In genomic region chr3:5141760-5142159, GRCh38 we compare ENCODE assay signal across 30 cellular contexts.
"Had no signal": no experiment of that assay in that cellular context is flagged by ENCODE, and none has a peak within 500 bp of the region (broad histone marks: within the 10 kb centered on the region; RNA-seq: fewer than 3 reads in every experiment).

No MANE protein-coding gene starts in this region.

- H3K27me3 Mint-ChIP-seq: activated CD4-positive, alpha-beta memory T cell treated with anti-CD3 and anti-CD28 coated beads for 36 hours; activated CD4-positive, alpha-beta T cell treated with anti-CD3 and anti-CD28 coated beads for 36 hours; activated CD4-positive, alpha-beta T cell treated with anti-CD3 and anti-CD28 coated beads, Interleukin-2, amount 10 ng/mL, durations not matched to agents 24 days and 14 days; activated CD8-positive, alpha-beta memory T cell treated with anti-CD3 and anti-CD28 coated beads, Interleukin-2, amount 10 ng/mL, durations not matched to agents 7 days and 5 days; activated naive CD4-positive, alpha-beta T cell treated with anti-CD3 and anti-CD28 coated beads, Interleukin-2, amount 10 ng/mL, durations not matched to agents 7 days and 5 days; activated naive CD8-positive, alpha-beta T cell treated with anti-CD3 and anti-CD28 coated beads, Interleukin-2, amount 10 ng/mL, durations not matched to agents 7 days and 5 days; brain had no signal

- DNase-seq: activated CD4-positive, alpha-beta memory T cell treated with anti-CD3 and anti-CD28 coated beads for 36 hours; activated CD4-positive, alpha-beta T cell treated with anti-CD3 and anti-CD28 coated beads for 36 hours; activated CD4-positive, alpha-beta T cell treated with anti-CD3 and anti-CD28 coated beads, Interleukin-2, amount 10 ng/mL, durations not matched to agents 24 days and 14 days; activated CD4-positive, CD25-positive, alpha-beta regulatory T cell; activated CD4-positive, CD25-positive, alpha-beta regulatory T cell treated with anti-CD3 and anti-CD28 coated beads, Interleukin-2, amount 50 U/mL, for 72 hours; activated CD8-positive, alpha-beta memory T cell treated with anti-CD3 and anti-CD28 coated beads, Interleukin-2, amount 10 ng/mL, durations not matched to agents 7 days and 5 days; activated CD8-positive, alpha-beta memory T cell treated with anti-CD3 and anti-CD28 coated beads, Interleukin-2, amount 50 U/mL, for 4 hours; activated CD8-positive, alpha-beta T cell treated with anti-CD3 and anti-CD28 coated beads, Interleukin-2, amount 10 ng/mL, durations not matched to agents 7 days and 5 days; activated effector memory CD4-positive, alpha-beta T cell treated with anti-CD3 and anti-CD28 coated beads, Interleukin-2, amount 50 U/mL, for 16 hours; activated naive CD4-positive, alpha-beta T cell treated with anti-CD3 and anti-CD28 coated beads, Interleukin-2, amount 10 ng/mL, durations not matched to agents 7 days and 5 days; activated naive CD8-positive, alpha-beta T cell treated with anti-CD3 and anti-CD28 coated beads, Interleukin-2, amount 10 ng/mL, durations not matched to agents 7 days and 5 days; activated T-cell treated with anti-CD3 and anti-CD28 coated beads, Interleukin-2, amount 50 U/mL, for 1 hour; activated T-cell treated with anti-CD3 and anti-CD28 coated beads, Interleukin-2, amount 50 U/mL, for 48 hours; central memory CD4-positive, alpha-beta T cell; cerebellar nuclear complex; colonic mucosa; dorsolateral prefrontal cortex; effector memory CD4-positive, alpha-beta T cell; erythroblast; foreskin keratinocyte; gastrocnemius medialis; glutamatergic neuron; T-helper 2 cell had no signal

- H3K36me3 ChIP-seq: ascending aorta, breast epithelium, cardiac muscle cell, colonic mucosa, gastrocnemius medialis had no signal

- ATAC-seq: activated CD4-positive, alpha-beta T cell treated with anti-CD3 and anti-CD28 coated beads for 36 hours; activated CD8-positive, alpha-beta memory T cell treated with anti-CD3 and anti-CD28 coated beads, Interleukin-2, amount 10 ng/mL, durations not matched to agents 7 days and 5 days; activated CD8-positive, alpha-beta T cell treated with anti-CD3 and anti-CD28 coated beads, Interleukin-2, amount 10 ng/mL, durations not matched to agents 7 days and 5 days; foreskin keratinocyte; gastrocnemius medialis had no signal

- H3K4me3 Mint-ChIP-seq: activated CD4-positive, alpha-beta memory T cell treated with anti-CD3 and anti-CD28 coated beads for 36 hours; activated CD4-positive, alpha-beta T cell treated with anti-CD3 and anti-CD28 coated beads for 36 hours; activated CD4-positive, alpha-beta T cell treated with anti-CD3 and anti-CD28 coated beads, Interleukin-2, amount 10 ng/mL, durations not matched to agents 24 days and 14 days; activated CD8-positive, alpha-beta memory T cell treated with anti-CD3 and anti-CD28 coated beads, Interleukin-2, amount 10 ng/mL, durations not matched to agents 7 days and 5 days; activated CD8-positive, alpha-beta T cell treated with anti-CD3 and anti-CD28 coated beads, Interleukin-2, amount 10 ng/mL, durations not matched to agents 7 days and 5 days; activated naive CD4-positive, alpha-beta T cell treated with anti-CD3 and anti-CD28 coated beads, Interleukin-2, amount 10 ng/mL, durations not matched to agents 7 days and 5 days; activated naive CD8-positive, alpha-beta T cell treated with anti-CD3 and anti-CD28 coated beads, Interleukin-2, amount 10 ng/mL, durations not matched to agents 7 days and 5 days; activated T-helper 1 cell treated with anti-CD3 and anti-CD28 coated beads, Interleukin-12 subunit alpha, Interleukin-12 subunit beta, Interleukin-2, Interleukin-4 antibody, amounts not matched to agents 30 ng/mL and 10 ng/mL and 1 ng/mL, durations not matched to agents 14 hours and 24 hours and 36 hours; brain had no signal

- H3K9me3 ChIP-seq: ascending aorta, breast epithelium, colonic mucosa, gastrocnemius medialis had no signal

- H3K27ac ChIP-seq: ascending aorta, breast epithelium, cardiac muscle cell, colonic mucosa, dorsolateral prefrontal cortex, esophagus muscularis mucosa, foreskin keratinocyte, gastrocnemius medialis had no signal

- H3K27ac Mint-ChIP-seq: activated CD4-positive, alpha-beta memory T cell treated with anti-CD3 and anti-CD28 coated beads for 36 hours; activated CD4-positive, alpha-beta T cell treated with anti-CD3 and anti-CD28 coated beads for 36 hours; activated CD4-positive, alpha-beta T cell treated with anti-CD3 and anti-CD28 coated beads, Interleukin-2, amount 10 ng/mL, durations not matched to agents 24 days and 14 days; activated CD8-positive, alpha-beta memory T cell treated with anti-CD3 and anti-CD28 coated beads, Interleukin-2, amount 10 ng/mL, durations not matched to agents 7 days and 5 days; activated CD8-positive, alpha-beta T cell treated with anti-CD3 and anti-CD28 coated beads, Interleukin-2, amount 10 ng/mL, durations not matched to agents 7 days and 5 days; activated naive CD4-positive, alpha-beta T cell treated with anti-CD3 and anti-CD28 coated beads, Interleukin-2, amount 10 ng/mL, durations not matched to agents 7 days and 5 days; activated naive CD8-positive, alpha-beta T cell treated with anti-CD3 and anti-CD28 coated beads, Interleukin-2, amount 10 ng/mL, durations not matched to agents 7 days and 5 days; activated T-helper 1 cell treated with anti-CD3 and anti-CD28 coated beads, Interleukin-12 subunit alpha, Interleukin-12 subunit beta, Interleukin-2, Interleukin-4 antibody, amounts not matched to agents 30 ng/mL and 10 ng/mL and 1 ng/mL, durations not matched to agents 14 hours and 24 hours and 36 hours; activated T-helper 2 cell treated with anti-CD3 and anti-CD28 coated beads, Interferon-gamma antibody, Interleukin-2, Interleukin-4, amounts not matched to agents 10 μg/mL and 5 μg/mL and 100 μg/mL, durations not matched to agents 14 hours and 24 hours and 36 hours; brain had no signal

- H3K4me3 ChIP-seq: ascending aorta, breast epithelium, cardiac muscle cell, colonic mucosa, dorsolateral prefrontal cortex, esophagus muscularis mucosa, gastrocnemius medialis had no signal

- H3K27me3 ChIP-seq: ascending aorta, breast epithelium, cardiac muscle cell, colonic mucosa, dorsolateral prefrontal cortex, esophagus muscularis mucosa, foreskin keratinocyte, gastrocnemius medialis had no signal

- H3K4me1 ChIP-seq: colonic mucosa had no signal
